ENCODE assay signal across 1 cellular context in the genomic region with DNA sequence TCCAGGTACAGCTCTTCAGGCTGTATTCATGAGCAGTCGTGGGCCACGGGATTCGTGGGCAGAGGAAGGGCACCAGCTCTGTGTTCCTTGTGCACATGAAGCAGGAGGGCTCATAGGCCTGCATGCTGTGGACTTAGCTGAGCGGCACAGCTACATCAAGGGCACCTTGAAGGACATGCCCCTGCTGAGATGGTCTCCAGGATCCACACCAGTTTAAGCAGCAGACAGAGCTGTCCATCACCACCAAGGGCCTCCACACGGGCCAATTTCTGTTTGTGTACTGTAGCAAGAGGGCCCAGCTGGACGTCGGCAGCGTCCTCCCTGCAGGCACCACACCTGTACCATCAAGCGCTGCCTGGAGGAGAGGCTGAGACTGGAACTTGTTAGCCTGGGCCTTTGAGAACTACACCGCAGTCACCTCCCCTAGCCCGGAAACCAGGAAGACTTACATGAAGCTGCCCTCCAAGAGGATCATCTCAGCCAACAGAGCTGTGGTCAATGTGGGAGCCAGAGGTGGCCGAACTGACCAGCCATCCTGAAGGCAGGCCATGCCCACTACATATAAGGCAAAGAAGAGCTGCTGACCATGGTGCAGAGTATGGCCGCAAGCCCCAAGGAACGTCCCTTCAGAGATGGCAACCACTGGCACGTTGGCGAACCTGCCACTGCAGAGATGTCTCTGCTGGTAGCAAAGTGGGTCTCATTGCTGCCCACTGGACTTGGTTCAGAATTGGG.
TF ChIP-seq lines count a peak whose summit lies in the region.

No MANE protein-coding gene starts in this region.

TF ChIP-seq in HepG2, 621 proteins besides CTCF, POLR2A, EP300 and RAD21:
- no peak for TF ChIP-seq AGO2 (optimal IDR thresholded peaks at IDR 0.05; ENCODE audit: low read depth, low read length)
- TF ChIP-seq U2AF1 (optimal IDR thresholded peaks at IDR 0.05; ENCODE audit: low read depth, low read length) = no peak
- TF ChIP-seq ZNF354B (CRISPR knock-in tag; IDR thresholded peaks at IDR 0.05) = no peak
- TF ChIP-seq, protein P1, sequence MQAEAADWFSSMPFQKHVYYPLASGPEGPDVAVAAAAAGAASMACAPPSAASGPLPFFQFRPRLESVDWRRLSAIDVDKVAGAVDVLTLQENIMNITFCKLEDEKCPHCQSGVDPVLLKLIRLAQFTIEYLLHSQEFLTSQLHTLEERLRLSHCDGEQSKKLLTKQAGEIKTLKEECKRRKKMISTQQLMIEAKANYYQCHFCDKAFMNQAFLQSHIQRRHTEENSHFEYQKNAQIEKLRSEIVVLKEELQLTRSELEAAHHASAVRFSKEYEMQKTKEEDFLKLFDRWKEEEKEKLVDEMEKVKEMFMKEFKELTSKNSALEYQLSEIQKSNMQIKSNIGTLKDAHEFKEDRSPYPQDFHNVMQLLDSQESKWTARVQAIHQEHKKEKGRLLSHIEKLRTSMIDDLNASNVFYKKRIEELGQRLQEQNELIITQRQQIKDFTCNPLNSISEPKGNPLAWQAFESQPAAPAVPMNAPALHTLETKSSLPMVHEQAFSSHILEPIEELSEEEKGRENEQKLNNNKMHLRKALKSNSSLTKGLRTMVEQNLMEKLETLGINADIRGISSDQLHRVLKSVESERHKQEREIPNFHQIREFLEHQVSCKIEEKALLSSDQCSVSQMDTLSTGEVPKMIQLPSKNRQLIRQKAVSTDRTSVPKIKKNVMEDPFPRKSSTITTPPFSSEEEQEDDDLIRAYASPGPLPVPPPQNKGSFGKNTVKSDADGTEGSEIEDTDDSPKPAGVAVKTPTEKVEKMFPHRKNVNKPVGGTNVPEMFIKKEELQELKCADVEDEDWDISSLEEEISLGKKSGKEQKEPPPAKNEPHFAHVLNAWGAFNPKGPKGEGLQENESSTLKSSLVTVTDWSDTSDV (CRISPR knock-in tag; IDR thresholded peaks at IDR 0.05) = no peak
- no peak for TF ChIP-seq MEF2D (CRISPR knock-in tag; IDR thresholded peaks at IDR 0.05)
